ENCODE assay signal across 20 cellular contexts in genomic region chr11:121610706-121611105, GRCh38.
"Had no signal": no experiment of that assay in that cellular context is flagged by ENCODE, and none has a peak within 500 bp of the region (broad histone marks: within the 10 kb centered on the region; RNA-seq: fewer than 3 reads in every experiment).

No MANE protein-coding gene starts in this region.

- H3K4me3 Mint-ChIP-seq: central memory CD8-positive, alpha-beta T cell; effector memory CD8-positive, alpha-beta T cell; mesothelial cell of epicardium; nephron progenitor cell had no signal

- H3K9me3 ChIP-seq: esophagus muscularis mucosa, psoas muscle, right atrium auricular region, suprapubic skin, tibial artery, upper lobe of left lung, uterus had no signal

- ATAC-seq: effector memory CD8-positive, alpha-beta T cell; psoas muscle had no signal

- H3K27me3 ChIP-seq: esophagus muscularis mucosa, hepatocyte, right atrium auricular region, suprapubic skin, tibial artery, upper lobe of left lung, uterus had no signal

- H3K27ac Mint-ChIP-seq: mesothelial cell of epicardium, nephron progenitor cell had no signal

- H3K4me1 ChIP-seq: parathyroid adenoma, psoas muscle, right atrium auricular region, suprapubic skin, tibial artery, upper lobe of left lung, uterus had no signal

- H3K4me3 ChIP-seq: esophagus muscularis mucosa, hepatocyte, psoas muscle, right atrium auricular region, suprapubic skin, tibial artery, upper lobe of left lung, uterus had no signal

- H3K36me3 ChIP-seq: right atrium auricular region, uterus had no signal

- H3K27ac ChIP-seq: epithelial cell of prostate, esophagus muscularis mucosa, hepatocyte, parathyroid adenoma, psoas muscle, right atrium auricular region, suprapubic skin, tibial artery, upper lobe of left lung, uterus had no signal

- H3K27me3 Mint-ChIP-seq: central memory CD8-positive, alpha-beta T cell; effector memory CD8-positive, alpha-beta T cell had no signal

- DNase-seq: effector memory CD8-positive, alpha-beta T cell; kidney; mammary epithelial cell; nephron progenitor cell; psoas muscle; small intestine; stimulated activated CD4-positive, alpha-beta T cell treated with anti-CD3 and anti-CD28 coated beads, Interleukin-12 subunit alpha, Interleukin-12 subunit beta, amount 100 ng/mL, for 4 hours; stimulated activated CD4-positive, alpha-beta T cell treated with anti-CD3 and anti-CD28 coated beads, Interleukin-2, amount 100 ng/mL, for 48 hours; stimulated activated naive CD4-positive, alpha-beta T cell treated with Interleukin-2 at 50 U/mL for 16 hours; tibial artery; upper lobe of left lung; uterus had no signal

- H3K9me3 Mint-ChIP-seq: central memory CD8-positive, alpha-beta T cell; effector memory CD8-positive, alpha-beta T cell; mesothelial cell of epicardium; nephron progenitor cell had no signal
